Comparison of ENCODE assay signal across 22 cellular contexts in the genomic region with DNA sequence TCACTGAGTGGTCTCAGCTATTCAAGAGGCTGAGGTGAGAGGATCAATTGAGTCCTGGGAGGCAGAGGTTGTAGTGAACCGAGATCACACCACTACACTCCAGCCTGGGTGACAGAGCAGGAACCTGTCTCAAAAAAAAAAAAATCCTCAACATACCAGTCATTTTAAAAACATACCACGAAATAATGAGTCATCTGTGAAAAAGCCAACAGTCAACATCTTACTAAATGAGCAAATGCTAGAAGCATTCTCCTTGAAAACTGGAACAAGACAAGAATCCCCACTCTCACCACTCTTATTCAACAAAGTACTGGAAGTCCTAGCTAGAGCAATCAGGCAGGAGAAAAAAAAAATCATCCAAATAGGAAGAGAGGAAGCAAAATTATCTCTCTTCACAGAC.
DNase-seq lines count a peak whose midpoint lies in the region; ATAC-seq and TF ChIP-seq lines count a peak whose summit lies in the region.
"Had no signal": no experiment of that assay in that cellular context is flagged by ENCODE, and none has a peak within 500 bp of the region (broad histone marks: within the 10 kb centered on the region; RNA-seq: fewer than 3 reads in every experiment).

No MANE protein-coding gene starts in this region.

- POLR2A ChIA-PET in Panc1 (lab: Charles Lee), result no interaction called here

- no peak overlapping the region for H3K4me3 Mint-ChIP-seq in stimulated activated naive CD8-positive, alpha-beta T cell treated with anti-CD3 and anti-CD28 coated beads, Interleukin-15, amount 100 ng/mL, for 72 hours
- H3K4me3 Mint-ChIP-seq: activated naive CD8-positive, alpha-beta T cell; H9; naive B cell had no signal

- H3K9me3 ChIP-seq in Panc1 (ENCODE audit: control insufficient read depth, insufficient read depth, low read depth, low read length), result no peaks in the 10 kb centered on the region
- H3K9me3 ChIP-seq: BE2C had no signal

- intact Hi-C loops in Panc1 (cut with micrococcal nuclease; ENCODE audit: unreplicated experiment), result no loop called here

- no peaks in the 10 kb centered on the region for H3K4me1 Mint-ChIP-seq in stimulated activated naive CD8-positive, alpha-beta T cell treated with anti-CD3 and anti-CD28 coated beads, Interleukin-15, amount 100 ng/mL, for 72 hours
- H3K4me1 Mint-ChIP-seq: H9, naive B cell had no signal

- H3K27me3 ChIP-seq in Panc1 (ENCODE audit: control insufficient read depth, insufficient read depth, low read length), result no peaks in the 10 kb centered on the region
- H3K27me3 ChIP-seq: BE2C, spleen had no signal

- H3K9me3 Mint-ChIP-seq in stimulated activated naive CD8-positive, alpha-beta T cell treated with anti-CD3 and anti-CD28 coated beads, Interleukin-15, amount 100 ng/mL, for 72 hours, result peaks cover 11 to 26% of the 10 kb centered on the region in 2 donors

- in situ Hi-C loops in Panc1 (cut with HindIII; ENCODE audit: low pct_unique_long_range_greater_than_20kb, low sequenced_read_pairs), result no loop called here

- no peak overlapping the region for H3K4me3 ChIP-seq in Panc1 (ENCODE audit: low read depth in 2 of 2, low read length in 2 of 2)
- no peak overlapping the region for H3K4me3 ChIP-seq in epithelial cell of esophagus (ENCODE audit: low read length)
- H3K4me3 ChIP-seq: PC-9, spleen had no signal

- no peaks in the 10 kb centered on the region for H3K27me3 Mint-ChIP-seq in stimulated activated naive CD8-positive, alpha-beta T cell treated with anti-CD3 and anti-CD28 coated beads, Interleukin-15, amount 100 ng/mL, for 72 hours
- H3K27me3 Mint-ChIP-seq: activated naive CD8-positive, alpha-beta T cell; naive B cell had no signal

- no peak for TF ChIP-seq CTCF in Panc1 (IDR thresholded peaks at IDR 0.05)
- TF ChIP-seq CTCF in epithelial cell of esophagus (IDR thresholded peaks at IDR 0.05; ENCODE audit: insufficient read depth, low read depth, low read length, missing control alignments), result no peak

- no peaks in the 10 kb centered on the region for H3K36me3 ChIP-seq in Panc1 (ENCODE audit: control insufficient read depth, insufficient read depth, low read length)
- H3K36me3 ChIP-seq: BE2C, spleen had no signal

- ATAC-seq in Panc1, result no peak
- no peak for ATAC-seq in stimulated activated naive CD8-positive, alpha-beta T cell treated with anti-CD3 and anti-CD28 coated beads, Interleukin-15, amount 100 ng/mL, for 72 hours
- ATAC-seq: left ventricle myocardium superior had no signal

- no peaks in the 10 kb centered on the region for H3K4me1 ChIP-seq in Panc1 (ENCODE audit: control insufficient read depth, insufficient read depth, low read length)
- H3K4me1 ChIP-seq: BE2C, spleen had no signal

- no TSS peak for BruUV-seq in Panc1 (replicated peaks; lab: Mats Ljungman, UMichigan)

- CTCF ChIA-PET in Panc1 (lab: Charles Lee), result no interaction called here

- H3K27ac Mint-ChIP-seq in stimulated activated naive CD8-positive, alpha-beta T cell treated with anti-CD3 and anti-CD28 coated beads, Interleukin-15, amount 100 ng/mL, for 72 hours, result no peak overlapping the region
- H3K27ac Mint-ChIP-seq: activated naive CD8-positive, alpha-beta T cell; H9; naive B cell had no signal

- DNase-seq in ELR (ENCODE audit: low read depth), result peak; percentile 87
- DNase-seq in Panc1 (ENCODE audit: low read depth, low spot score), result peak; percentile 4
- DNase-seq in epithelial cell of esophagus (ENCODE audit: low read depth), result peak; percentile 60
- peak; percentile 5 for DNase-seq in non-pigmented ciliary epithelial cell (ENCODE audit: low read depth)
- DNase-seq in NCI-H526 treated with DMSO at 0.1 percent for 48 hours (lab: John Stamatoyannopoulos, UW), result no peak
- DNase-seq in caudate nucleus (lab: John Stamatoyannopoulos, UW), result no peak
- no peak for DNase-seq in stimulated activated naive CD8-positive, alpha-beta T cell treated with anti-CD3 and anti-CD28 coated beads, Interleukin-15, amount 100 ng/mL, for 72 hours
- DNase-seq in mucosa of gallbladder (ENCODE audit: low spot score), result no peak
- DNase-seq: activated T-cell treated with anti-CD3 and anti-CD28 coated beads, Interleukin-2, amount 50 U/mL, for 48 hours; BE2C; central memory CD4-positive, alpha-beta T cell; DMS 273 treated with DMSO at 0.1 percent for 48 hours; H9; Karpas-422; left ventricle myocardium superior; naive B cell; NCI-H1105 treated with DMSO at 0.1 percent for 48 hours; NCI-H748 treated with DMSO at 0.1 percent for 48 hours; PC-9; posterior cingulate gyrus; spleen had no signal

- H3K27ac ChIP-seq in Panc1 (ENCODE audit: low read length) (no peak overlapping the region), caudate nucleus (ENCODE audit: low read depth, low read length) (no peak overlapping the region)
- H3K27ac ChIP-seq: PC-9, spleen had no signal

Comparison
In these comparisons a context has a peak if more than half of its experiments do, and no peak if none do; other contexts are left out.
1. DNase-seq: peak in ELR (single experiment), Panc1 (single experiment), epithelial cell of esophagus (single experiment) and non-pigmented ciliary epithelial cell (single experiment); none in NCI-H526 treated with DMSO at 0.1 percent for 48 hours (single experiment), caudate nucleus (0 of 61), stimulated activated naive CD8-positive, alpha-beta T cell treated with anti-CD3 and anti-CD28 coated beads, Interleukin-15, amount 100 ng/mL, for 72 hours (0 of 2) and mucosa of gallbladder (single experiment).